22 cellular contexts compared by ENCODE assay signal in the genomic region with DNA sequence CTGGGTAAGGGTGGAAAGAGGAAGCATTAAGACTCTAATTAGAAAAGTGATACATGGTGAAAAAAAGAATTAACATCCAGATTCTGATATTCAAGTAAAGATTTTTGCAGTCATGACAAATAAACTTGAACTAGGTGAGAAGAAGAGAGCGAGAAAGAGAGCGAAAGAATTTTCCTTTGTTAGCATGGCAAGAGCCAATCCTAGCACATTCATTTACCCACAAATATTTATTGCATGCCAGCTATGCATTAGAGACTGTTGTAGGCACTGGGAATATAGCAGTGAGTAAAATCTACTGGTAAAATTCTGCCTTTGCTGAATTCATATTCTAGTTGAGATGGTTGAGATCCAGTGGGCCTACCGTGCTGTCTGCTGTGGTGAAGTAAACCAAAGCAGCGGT.
DNase-seq lines count a peak whose midpoint lies in the region; ATAC-seq, FAIRE-seq and TF ChIP-seq lines count a peak whose summit lies in the region.
"Had no signal": no experiment of that assay in that cellular context is flagged by ENCODE, and none has a peak within 500 bp of the region (broad histone marks: within the 10 kb centered on the region; RNA-seq: fewer than 3 reads in every experiment).

No MANE protein-coding gene starts in this region.

- no peak overlapping the region for H3K56ac ChIP-seq in IMR-90 (ENCODE audit: extremely low read depth, insufficient read depth, low read length)

- no peaks in the 10 kb centered on the region for H3K36me3 ChIP-seq in IMR-90 (ENCODE audit: control insufficient read depth, insufficient read depth, low read length)
- H3K36me3 ChIP-seq in astrocyte (ENCODE audit: insufficient read depth, low read length): no peaks in the 10 kb centered on the region
- H3K36me3 ChIP-seq in stomach: no peaks in the 10 kb centered on the region

- H3K4me3 ChIP-seq in IMR-90 (ENCODE audit: insufficient read depth, low read depth, low read length) (no peak overlapping the region), astrocyte (ENCODE audit: insufficient read depth, low read depth, low read length) (no peak overlapping the region), stomach (no peak overlapping the region)
- H3K4me3 ChIP-seq: PC-9 had no signal

- H3K27ac Mint-ChIP-seq in astrocyte (ENCODE audit: unreplicated experiment) (peak overlapping the region; percentile 74), mesothelial cell of epicardium (peak overlapping the region; percentile 97)

- H3K4me3 Mint-ChIP-seq in astrocyte (ENCODE audit: unreplicated experiment) (no peak overlapping the region), mesothelial cell of epicardium (no peak overlapping the region)
- H3K4me3 Mint-ChIP-seq: CD4-positive, alpha-beta memory T cell had no signal

- H3K36me3 Mint-ChIP-seq in astrocyte (ENCODE audit: low read depth, unreplicated experiment) (no peaks in the 10 kb centered on the region), mesothelial cell of epicardium (peaks cover 5% of the 10 kb centered on the region)
- H3K36me3 Mint-ChIP-seq: CD4-positive, alpha-beta memory T cell had no signal

- H3K9ac ChIP-seq in IMR-90 (ENCODE audit: low read depth, low read length): no peak overlapping the region
- H3K9ac ChIP-seq in astrocyte (ENCODE audit: low read length): no peak overlapping the region

- dilution Hi-C loops in IMR-90 (cut with HindIII; ENCODE audit: low sequenced_read_pairs, unreplicated experiment): no loop called here

- H2BK20ac ChIP-seq in IMR-90 (ENCODE audit: low read depth, low read length): no peak overlapping the region

- H3K4me2 ChIP-seq in IMR-90 (ENCODE audit: low read depth, low read length) (no peak overlapping the region), astrocyte (ENCODE audit: low read length) (no peak overlapping the region)
- H3K4me2 ChIP-seq: PC-9 had no signal

- H3K9me3 Mint-ChIP-seq in astrocyte (ENCODE audit: unreplicated experiment): no peaks in the 10 kb centered on the region
- peaks cover 15% of the 10 kb centered on the region for H3K9me3 Mint-ChIP-seq in mesothelial cell of epicardium

- no peak for TF ChIP-seq RAD21 in IMR-90 (IDR thresholded peaks at IDR 0.05; ENCODE audit: low read length)

- H3K27me3 ChIP-seq in IMR-90 (ENCODE audit: control insufficient read depth, insufficient read depth, low read length) (no peaks in the 10 kb centered on the region), astrocyte (ENCODE audit: insufficient read depth, low read length) (no peaks in the 10 kb centered on the region), stomach (no peaks in the 10 kb centered on the region)

- ATAC-seq in IMR-90 (ENCODE audit: low read depth): no peak
- ATAC-seq in HG02885 (IDR thresholded peaks at IDR 0.05; ENCODE audit: poor library complexity, unreplicated experiment): no peak
- ATAC-seq: HCT116, HepG2 had no signal

- H2BK5ac ChIP-seq in IMR-90 (ENCODE audit: low read depth, low read length, poor library complexity, severe bottlenecking): no peak overlapping the region

- FAIRE-seq in astrocyte (lab: Jason Lieb, UNC): no peak
- FAIRE-seq: GM12892, HepG2 had no signal

- no peak overlapping the region; a peak in 1 of 4 replicates for H4K8ac ChIP-seq in IMR-90 (ENCODE audit: low read depth in 2 of 2, low read length in 2 of 2)

- TF ChIP-seq POLR2A in IMR-90 (IDR thresholded peaks at IDR 0.05; ENCODE audit: low read depth, low read length) (no peak), stomach (IDR thresholded peaks at IDR 0.05) (no peak)

- H3K14ac ChIP-seq in IMR-90 (replicated peaks; ENCODE audit: low read depth, low read length): no peak overlapping the region

- H3K27me3 Mint-ChIP-seq in astrocyte (ENCODE audit: low read depth, unreplicated experiment) (no peaks in the 10 kb centered on the region), mesothelial cell of epicardium (ENCODE audit: low read depth) (no peaks in the 10 kb centered on the region)

- no peak overlapping the region for H2BK120ac ChIP-seq in IMR-90 (ENCODE audit: low read depth, low read length)

- H3K79me1 ChIP-seq in IMR-90 (ENCODE audit: low read depth in 1 of 2, low read length in 2 of 2): no peaks in the 10 kb centered on the region

- no peak for TF ChIP-seq EP300 in stomach (IDR thresholded peaks at IDR 0.05)

- H4K20me1 ChIP-seq in IMR-90 (ENCODE audit: insufficient read depth, low read length) (no peaks in the 10 kb centered on the region), astrocyte (ENCODE audit: insufficient read depth, low read length) (no peaks in the 10 kb centered on the region)

- in situ Hi-C loops in IMR-90 (cut with MboI; ENCODE audit: low sequenced_read_pairs): no loop called here

- no peak overlapping the region for H2AK5ac ChIP-seq in IMR-90 (ENCODE audit: low read depth, low read length)

- CTCF ChIA-PET in IMR-90 (lab: Yijun Ruan, JAX): no interaction called here

- H2AFZ ChIP-seq in IMR-90 (replicated peaks; ENCODE audit: low read length, poor library complexity) (no peak overlapping the region), astrocyte (ENCODE audit: low read depth, low read length) (no peak overlapping the region)
- H2AFZ ChIP-seq: PC-9 had no signal

- H3K27ac ChIP-seq in IMR-90 (ENCODE audit: insufficient read depth, low read length) (no peak overlapping the region), astrocyte (ENCODE audit: low read depth, low read length) (peak overlapping the region; percentile 40), stomach (no peak overlapping the region)
- H3K27ac ChIP-seq: PC-9, RWPE1 had no signal

- intact Hi-C loops in IMR-90 (cut with micrococcal nuclease): no loop called here
- intact Hi-C loops in stomach (cut with DNase I; ENCODE audit: low total_unique reads): no loop called here

- no peak overlapping the region for H4K5ac ChIP-seq in IMR-90 (ENCODE audit: low read depth, low read length)

- no peak overlapping the region for H2AK9ac ChIP-seq in IMR-90 (replicated peaks; ENCODE audit: low read depth, low read length, poor library complexity)

- H3K4me1 ChIP-seq in IMR-90 (ENCODE audit: control insufficient read depth, insufficient read depth, low read length) (peaks cover 3% of the 10 kb centered on the region; the same call in 1 of the 2 replicates), astrocyte (ENCODE audit: insufficient read depth, low read length) (peaks cover 14% of the 10 kb centered on the region), stomach (peaks cover 0 to 12% (median 3%) of the 10 kb centered on the region in 4 donors)

- WGBS in IMR-90 (ENCODE audit: extremely low coverage in 2 of 2, insufficient read length in 1 of 2), 2 experiments: 100% methylated on average over 1 of the region's 4 CpGs; no CpG with 5 or more reads in 1 of the 2 experiments
- WGBS in stomach, 5 donors: 91 to 98% (median 97%) methylated on average over 4 of the region's 4 CpGs

- TF ChIP-seq CTCF in IMR-90 (conservative IDR thresholded peaks at IDR 0.05; ENCODE audit: low read depth, low read length): no peak
- no peak for TF ChIP-seq CTCF in astrocyte (IDR thresholded peaks at IDR 0.05; ENCODE audit: insufficient read depth, low read depth, low read length)
- no peak for TF ChIP-seq CTCF in mesothelial cell of epicardium (IDR thresholded peaks at IDR 0.05; ENCODE audit: unreplicated experiment)
- TF ChIP-seq CTCF in stomach (IDR thresholded peaks at IDR 0.05): no peak

- H3K4ac ChIP-seq in IMR-90 (ENCODE audit: low read depth, low read length): no peak overlapping the region

- H3K9me1 ChIP-seq in IMR-90 (ENCODE audit: insufficient read depth, low read length): no peaks in the 10 kb centered on the region

- H4K91ac ChIP-seq in IMR-90 (ENCODE audit: insufficient read depth, low read depth, low read length): no peak overlapping the region

- H2BK15ac ChIP-seq in IMR-90 (ENCODE audit: low read depth, low read length): 0 out of 3 replicates have a peak overlapping the region, but pooled peaks have one; percentile 6

- H3K4me1 Mint-ChIP-seq in astrocyte (ENCODE audit: low read depth, unreplicated experiment) (peaks cover 27% of the 10 kb centered on the region), mesothelial cell of epicardium (peaks cover 59% of the 10 kb centered on the region)
- H3K4me1 Mint-ChIP-seq: CD4-positive, alpha-beta memory T cell had no signal

- no peaks in the 10 kb centered on the region for H3K9me3 ChIP-seq in IMR-90 (ENCODE audit: control insufficient read depth, insufficient read depth, low read length)
- H3K9me3 ChIP-seq in astrocyte (ENCODE audit: insufficient read depth, low read depth, low read length): no peaks in the 10 kb centered on the region
- no peaks in the 10 kb centered on the region for H3K9me3 ChIP-seq in stomach

- no peak overlapping the region for H3K18ac ChIP-seq in IMR-90 (ENCODE audit: low read depth, low read length)

- H3K23ac ChIP-seq in IMR-90 (ENCODE audit: low read depth, low read length): no peak overlapping the region

- H3K79me2 ChIP-seq in astrocyte (ENCODE audit: insufficient read depth, low read length): no peaks in the 10 kb centered on the region

- no TSS peak for BruUV-seq in IMR-90 (replicated peaks; lab: Mats Ljungman, UMichigan)

- no peak for DNase-seq in IMR-90
- DNase-seq in astrocyte (ENCODE audit: low read depth): peak; percentile 51
- DNase-seq in mesothelial cell of epicardium (ENCODE audit: low spot score in 2 of 2, unreplicated experiment in 2 of 2): no peak
- no peak for DNase-seq in T-helper 2 cell
- DNase-seq in AML-193 (lab: John Stamatoyannopoulos, UW): no peak
- no peak for DNase-seq in stomach
- DNase-seq: Calu3; CD4-positive, alpha-beta memory T cell; GOT3; KG1; MV-4-11; NCI-H1694 treated with DMSO at 0.1 percent for 48 hours; NCI-H2107; NCI-H2227 treated with DMSO at 0.1 percent for 48 hours; NCI-H524; PC-9; SIG-M5 had no signal

- POLR2A ChIA-PET in IMR-90 (lab: Charles Lee; ENCODE audit: unreplicated experiment): no interaction called here

TF ChIP-seq in IMR-90, 13 proteins besides CTCF, POLR2A, EP300 and RAD21 (continues in another document):
- TF ChIP-seq MXI1 (IDR thresholded peaks at IDR 0.05; ENCODE audit: borderline replicate concordance, low read depth, low read length): no peak
- TF ChIP-seq, protein P1, sequence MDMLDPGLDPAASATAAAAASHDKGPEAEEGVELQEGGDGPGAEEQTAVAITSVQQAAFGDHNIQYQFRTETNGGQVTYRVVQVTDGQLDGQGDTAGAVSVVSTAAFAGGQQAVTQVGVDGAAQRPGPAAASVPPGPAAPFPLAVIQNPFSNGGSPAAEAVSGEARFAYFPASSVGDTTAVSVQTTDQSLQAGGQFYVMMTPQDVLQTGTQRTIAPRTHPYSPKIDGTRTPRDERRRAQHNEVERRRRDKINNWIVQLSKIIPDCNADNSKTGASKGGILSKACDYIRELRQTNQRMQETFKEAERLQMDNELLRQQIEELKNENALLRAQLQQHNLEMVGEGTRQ (IDR thresholded peaks at IDR 0.05; ENCODE audit: low read depth, low read length): no peak
- TF ChIP-seq CHD1 (IDR thresholded peaks at IDR 0.05; ENCODE audit: low read depth, low read length): no peak
- no peak for TF ChIP-seq CEBPB (IDR thresholded peaks at IDR 0.05; ENCODE audit: low read depth, low read length)
- no peak for TF ChIP-seq BHLHE40 (IDR thresholded peaks at IDR 0.05; ENCODE audit: low read depth, low read length)
- no peak for TF ChIP-seq NFE2L2 (IDR thresholded peaks at IDR 0.05; ENCODE audit: low read depth, low read length)
